In the genomic region with DNA sequence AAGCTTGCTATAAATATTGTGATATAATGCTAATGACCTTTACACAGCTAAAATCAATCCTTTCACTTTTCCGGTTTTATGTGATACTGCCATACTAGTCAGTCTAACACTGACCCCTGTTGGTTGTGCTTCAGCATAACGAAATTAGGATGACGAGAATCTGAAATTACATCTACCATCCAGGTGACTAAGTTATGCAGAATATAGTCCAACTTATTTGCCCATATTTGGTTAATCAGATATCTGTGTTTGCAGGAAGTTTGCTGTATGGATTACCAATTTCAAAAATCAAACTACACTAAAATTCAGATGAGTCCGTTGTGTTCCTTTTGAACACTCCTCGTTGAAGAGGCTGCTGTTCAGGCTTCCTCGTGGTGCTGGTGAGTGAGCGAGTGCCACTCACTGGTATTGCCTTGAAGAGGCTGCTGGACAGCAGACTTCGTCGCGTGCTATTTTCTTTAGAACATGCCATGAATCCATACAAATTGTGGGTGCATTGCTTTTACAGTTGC, we compare ENCODE assay signal across 8 cellular contexts. TPM values are rescaled to one million over a fixed set of nuclear protein-coding genes. Genes with fewer than 3 reads are reported as not detected.
DNase-seq lines count a peak whose midpoint lies in the region; ATAC-seq and TF ChIP-seq lines count a peak whose summit lies in the region.

No MANE protein-coding gene starts in this region.

- peaks cover 6 to 20% of the 10 kb centered on the region in 2 donors for H3K4me1 Mint-ChIP-seq in immature natural killer cell

- peaks cover 5 to 30% (median 7%) of the 10 kb centered on the region in 3 donors for H3K36me3 Mint-ChIP-seq in immature natural killer cell

- no peak overlapping the region for H3K27ac Mint-ChIP-seq in immature natural killer cell

- ATAC-seq in HG02870 (IDR thresholded peaks at IDR 0.05; ENCODE audit: unreplicated experiment): peak; percentile 67

- no peak overlapping the region for H3K4me3 Mint-ChIP-seq in immature natural killer cell

- H3K27me3 Mint-ChIP-seq in immature natural killer cell (ENCODE audit: low read depth in 3 of 3): peaks cover 0 to 5% (median 4%) of the 10 kb centered on the region in 3 donors

- no peak overlapping the region for H3K4me3 ChIP-seq in AG10803 (ENCODE audit: low read length)
- no peak overlapping the region for H3K4me3 ChIP-seq in GM12864 (ENCODE audit: low read depth, low read length)
- H3K4me3 ChIP-seq in astrocyte of the cerebellum (ENCODE audit: low read depth, low read length): no peak overlapping the region

- peak; percentile 92 for TF ChIP-seq CTCF in AG10803 (conservative IDR thresholded peaks at IDR 0.05; ENCODE audit: low read length)
- TF ChIP-seq CTCF in GM12864 (IDR thresholded peaks at IDR 0.05; ENCODE audit: low read depth, low read length, missing control alignments): peak; percentile 61
- TF ChIP-seq CTCF in astrocyte of the cerebellum (IDR thresholded peaks at IDR 0.05; ENCODE audit: low read depth, low read length, missing control alignments): peak; percentile 81

- DNase-seq in AG10803 (ENCODE audit: low read depth): peak; percentile 71
- DNase-seq in GM12864 (ENCODE audit: low read depth): no peak
- peak; percentile 6 for DNase-seq in NCI-H2171 (lab: John Stamatoyannopoulos, UW)
- DNase-seq in astrocyte of the cerebellum (ENCODE audit: low read depth): peak; percentile 61
- DNase-seq in immature natural killer cell: peak; percentile 31 to 42 (median 31)
- DNase-seq in superior temporal gyrus (ENCODE audit: extremely low spot score): peak; percentile 84
- DNase-seq in mucosa of gallbladder (ENCODE audit: low spot score): no peak

- H3K9me3 Mint-ChIP-seq in immature natural killer cell: no peaks in the 10 kb centered on the region

- in situ Hi-C loops in astrocyte of the cerebellum (cut with HindIII; ENCODE audit: low sequenced_read_pairs): loop anchor here (5.0 to 25.0 kb wide), 2 partner anchors 98 to 1258 kb away; no protein-coding TSS in a partner anchor

RNA-seq across cellular contexts. Expression of gene TENT4A, which starts 32.5 kb away (rescaled TPM):
- polyA plus RNA-seq in immature natural killer cell: 1 to 10 TPM in 1 of 3 donors, under 1 TPM in 2; 0.05 to 1.6 (median 0.84) TPM
- total RNA-seq in mucosa of gallbladder: 19.8 TPM

Comparison
In these comparisons a context has a peak if more than half of its experiments do, and no peak if none do; other contexts are left out.
1. DNase-seq: peak in AG10803 (single experiment), NCI-H2171 (single experiment), astrocyte of the cerebellum (single experiment), immature natural killer cell (3 of 3) and superior temporal gyrus (single experiment); none in GM12864 (single experiment) and mucosa of gallbladder (single experiment).
2. Peak in every context shown above with its lines, with median percentiles within 50 percentile points of each other: CTCF ChIP-seq.